Comparison of ENCODE assay signal across 1 cellular context in the genomic region with DNA sequence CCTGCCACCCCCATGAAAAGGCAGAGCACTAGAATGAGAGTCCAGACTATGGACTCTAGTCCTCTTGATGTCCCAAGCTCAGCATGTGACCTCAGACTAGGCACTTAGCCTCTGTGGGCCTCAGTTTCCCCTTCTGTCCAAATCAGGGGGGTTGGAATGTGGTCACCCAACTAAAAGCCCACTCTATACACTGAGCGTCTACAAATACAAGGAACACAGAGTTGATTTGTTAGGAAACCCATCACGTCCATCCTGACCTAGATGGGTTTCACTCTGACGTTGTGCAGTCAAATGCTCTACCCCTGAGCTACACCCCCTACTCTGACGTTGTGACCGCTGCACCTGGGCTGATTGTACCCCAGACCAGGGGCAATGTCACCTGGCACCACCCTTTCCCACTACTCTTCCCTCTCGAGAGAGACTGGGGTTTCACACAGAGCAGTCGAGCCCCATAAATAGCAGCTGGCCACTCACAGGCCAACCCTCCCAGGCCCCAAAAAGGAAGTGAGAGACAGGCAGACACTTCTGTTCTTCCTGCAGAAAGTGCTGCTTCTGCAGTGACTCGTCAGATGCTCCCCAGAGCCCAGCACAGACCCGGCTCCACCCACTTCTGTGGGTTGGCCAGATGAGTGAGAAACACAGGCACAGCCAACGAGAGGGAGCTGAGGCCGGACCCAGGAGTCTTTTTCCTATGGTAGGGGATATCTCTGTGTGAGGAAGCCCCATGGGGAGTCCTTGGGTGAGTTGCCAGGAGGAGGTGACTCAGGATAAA.
TF ChIP-seq lines count a peak whose summit lies in the region.

No MANE protein-coding gene starts in this region.

TF ChIP-seq in GM12878, 131 proteins besides CTCF, POLR2A, EP300 and RAD21 (continued from another document):
- TF ChIP-seq PRDM15 (CRISPR knock-in tag; IDR thresholded peaks at IDR 0.05), result no peak; the same call in 1 of the 2 replicates
- no peak for TF ChIP-seq RBBP5 (conservative IDR thresholded peaks at IDR 0.05)
- TF ChIP-seq, protein P1, sequence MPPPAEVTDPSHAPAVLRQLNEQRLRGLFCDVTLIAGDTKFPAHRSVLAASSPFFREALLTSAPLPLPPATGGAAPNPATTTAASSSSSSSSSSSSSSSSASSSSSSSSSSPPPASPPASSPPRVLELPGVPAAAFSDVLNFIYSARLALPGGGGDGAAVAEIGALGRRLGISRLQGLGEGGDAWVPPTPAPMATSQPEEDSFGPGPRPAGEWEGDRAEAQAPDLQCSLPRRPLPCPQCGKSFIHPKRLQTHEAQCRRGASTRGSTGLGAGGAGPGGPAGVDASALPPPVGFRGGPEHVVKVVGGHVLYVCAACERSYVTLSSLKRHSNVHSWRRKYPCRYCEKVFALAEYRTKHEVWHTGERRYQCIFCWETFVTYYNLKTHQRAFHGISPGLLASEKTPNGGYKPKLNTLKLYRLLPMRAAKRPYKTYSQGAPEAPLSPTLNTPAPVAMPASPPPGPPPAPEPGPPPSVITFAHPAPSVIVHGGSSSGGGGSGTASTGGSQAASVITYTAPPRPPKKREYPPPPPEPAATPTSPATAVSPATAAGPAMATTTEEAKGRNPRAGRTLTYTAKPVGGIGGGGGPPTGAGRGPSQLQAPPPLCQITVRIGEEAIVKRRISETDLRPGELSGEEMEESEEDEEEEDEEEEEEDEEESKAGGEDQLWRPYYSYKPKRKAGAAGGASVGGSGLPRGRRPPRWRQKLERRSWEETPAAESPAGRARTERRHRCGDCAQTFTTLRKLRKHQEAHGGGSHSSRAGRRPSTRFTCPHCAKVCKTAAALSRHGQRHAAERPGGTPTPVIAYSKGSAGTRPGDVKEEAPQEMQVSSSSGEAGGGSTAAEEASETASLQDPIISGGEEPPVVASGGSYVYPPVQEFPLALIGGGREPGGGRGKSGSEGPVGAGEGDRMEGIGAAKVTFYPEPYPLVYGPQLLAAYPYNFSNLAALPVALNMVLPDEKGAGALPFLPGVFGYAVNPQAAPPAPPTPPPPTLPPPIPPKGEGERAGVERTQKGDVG (CRISPR knock-in tag; IDR thresholded peaks at IDR 0.05), result no peak
- TF ChIP-seq, protein P2, sequence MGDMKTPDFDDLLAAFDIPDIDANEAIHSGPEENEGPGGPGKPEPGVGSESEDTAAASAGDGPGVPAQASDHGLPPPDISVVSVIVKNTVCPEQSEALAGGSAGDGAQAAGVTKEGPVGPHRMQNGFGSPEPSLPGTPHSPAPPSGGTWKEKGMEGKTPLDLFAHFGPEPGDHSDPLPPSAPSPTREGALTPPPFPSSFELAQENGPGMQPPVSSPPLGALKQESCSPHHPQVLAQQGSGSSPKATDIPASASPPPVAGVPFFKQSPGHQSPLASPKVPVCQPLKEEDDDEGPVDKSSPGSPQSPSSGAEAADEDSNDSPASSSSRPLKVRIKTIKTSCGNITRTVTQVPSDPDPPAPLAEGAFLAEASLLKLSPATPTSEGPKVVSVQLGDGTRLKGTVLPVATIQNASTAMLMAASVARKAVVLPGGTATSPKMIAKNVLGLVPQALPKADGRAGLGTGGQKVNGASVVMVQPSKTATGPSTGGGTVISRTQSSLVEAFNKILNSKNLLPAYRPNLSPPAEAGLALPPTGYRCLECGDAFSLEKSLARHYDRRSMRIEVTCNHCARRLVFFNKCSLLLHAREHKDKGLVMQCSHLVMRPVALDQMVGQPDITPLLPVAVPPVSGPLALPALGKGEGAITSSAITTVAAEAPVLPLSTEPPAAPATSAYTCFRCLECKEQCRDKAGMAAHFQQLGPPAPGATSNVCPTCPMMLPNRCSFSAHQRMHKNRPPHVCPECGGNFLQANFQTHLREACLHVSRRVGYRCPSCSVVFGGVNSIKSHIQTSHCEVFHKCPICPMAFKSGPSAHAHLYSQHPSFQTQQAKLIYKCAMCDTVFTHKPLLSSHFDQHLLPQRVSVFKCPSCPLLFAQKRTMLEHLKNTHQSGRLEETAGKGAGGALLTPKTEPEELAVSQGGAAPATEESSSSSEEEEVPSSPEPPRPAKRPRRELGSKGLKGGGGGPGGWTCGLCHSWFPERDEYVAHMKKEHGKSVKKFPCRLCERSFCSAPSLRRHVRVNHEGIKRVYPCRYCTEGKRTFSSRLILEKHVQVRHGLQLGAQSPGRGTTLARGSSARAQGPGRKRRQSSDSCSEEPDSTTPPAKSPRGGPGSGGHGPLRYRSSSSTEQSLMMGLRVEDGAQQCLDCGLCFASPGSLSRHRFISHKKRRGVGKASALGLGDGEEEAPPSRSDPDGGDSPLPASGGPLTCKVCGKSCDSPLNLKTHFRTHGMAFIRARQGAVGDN (IDR thresholded peaks at IDR 0.05), result peak; percentile 89
- peak; percentile 80; the same call in 1 of the 2 replicates for TF ChIP-seq TAF1 (IDR thresholded peaks at IDR 0.05; ENCODE audit: borderline replicate concordance, low read depth, low read length)
- TF ChIP-seq MEF2A (IDR thresholded peaks at IDR 0.05; ENCODE audit: insufficient read depth, low read depth, low read length), result peak; percentile 98
- TF ChIP-seq BRCA1 (IDR thresholded peaks at IDR 0.05; ENCODE audit: low read depth, low read length), result no peak
- no peak for TF ChIP-seq SREBF2 (IDR thresholded peaks at IDR 0.05; ENCODE audit: low read length)
- TF ChIP-seq, protein P3, sequence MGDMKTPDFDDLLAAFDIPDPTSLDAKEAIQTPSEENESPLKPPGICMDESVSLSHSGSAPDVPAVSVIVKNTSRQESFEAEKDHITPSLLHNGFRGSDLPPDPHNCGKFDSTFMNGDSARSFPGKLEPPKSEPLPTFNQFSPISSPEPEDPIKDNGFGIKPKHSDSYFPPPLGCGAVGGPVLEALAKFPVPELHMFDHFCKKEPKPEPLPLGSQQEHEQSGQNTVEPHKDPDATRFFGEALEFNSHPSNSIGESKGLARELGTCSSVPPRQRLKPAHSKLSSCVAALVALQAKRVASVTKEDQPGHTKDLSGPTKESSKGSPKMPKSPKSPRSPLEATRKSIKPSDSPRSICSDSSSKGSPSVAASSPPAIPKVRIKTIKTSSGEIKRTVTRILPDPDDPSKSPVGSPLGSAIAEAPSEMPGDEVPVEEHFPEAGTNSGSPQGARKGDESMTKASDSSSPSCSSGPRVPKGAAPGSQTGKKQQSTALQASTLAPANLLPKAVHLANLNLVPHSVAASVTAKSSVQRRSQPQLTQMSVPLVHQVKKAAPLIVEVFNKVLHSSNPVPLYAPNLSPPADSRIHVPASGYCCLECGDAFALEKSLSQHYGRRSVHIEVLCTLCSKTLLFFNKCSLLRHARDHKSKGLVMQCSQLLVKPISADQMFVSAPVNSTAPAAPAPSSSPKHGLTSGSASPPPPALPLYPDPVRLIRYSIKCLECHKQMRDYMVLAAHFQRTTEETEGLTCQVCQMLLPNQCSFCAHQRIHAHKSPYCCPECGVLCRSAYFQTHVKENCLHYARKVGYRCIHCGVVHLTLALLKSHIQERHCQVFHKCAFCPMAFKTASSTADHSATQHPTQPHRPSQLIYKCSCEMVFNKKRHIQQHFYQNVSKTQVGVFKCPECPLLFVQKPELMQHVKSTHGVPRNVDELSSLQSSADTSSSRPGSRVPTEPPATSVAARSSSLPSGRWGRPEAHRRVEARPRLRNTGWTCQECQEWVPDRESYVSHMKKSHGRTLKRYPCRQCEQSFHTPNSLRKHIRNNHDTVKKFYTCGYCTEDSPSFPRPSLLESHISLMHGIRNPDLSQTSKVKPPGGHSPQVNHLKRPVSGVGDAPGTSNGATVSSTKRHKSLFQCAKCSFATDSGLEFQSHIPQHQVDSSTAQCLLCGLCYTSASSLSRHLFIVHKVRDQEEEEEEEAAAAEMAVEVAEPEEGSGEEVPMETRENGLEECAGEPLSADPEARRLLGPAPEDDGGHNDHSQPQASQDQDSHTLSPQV (IDR thresholded peaks at IDR 0.05), result peak; percentile 75; the same call in 1 of the 2 replicates
- peak; percentile 98 for TF ChIP-seq MTA3 (IDR thresholded peaks at IDR 0.05; ENCODE audit: borderline replicate concordance, low read length)
TF ChIP-seq in GM12878: peak in this region for 76.
